ENCODE assay signal across 36 cellular contexts in genomic region chr22:50423956-50424355, GRCh38. TPM values are rescaled to one million over a fixed set of nuclear protein-coding genes. Genes with fewer than 3 reads are reported as not detected.
"Had no signal": no experiment of that assay in that cellular context is flagged by ENCODE, and none has a peak within 500 bp of the region (broad histone marks: within the 10 kb centered on the region; RNA-seq: fewer than 3 reads in every experiment).

No MANE protein-coding gene starts in this region.

- ATAC-seq: activated CD8-positive, alpha-beta memory T cell treated with anti-CD3 and anti-CD28 coated beads, Interleukin-2, amount 10 ng/mL, durations not matched to agents 7 days and 5 days; activated naive CD4-positive, alpha-beta T cell treated with anti-CD3 and anti-CD28 coated beads, Interleukin-2, amount 50 U/mL, for 72 hours; activated T-cell treated with anti-CD3 and anti-CD28 coated beads, Interleukin-2, amount 50 U/mL, for 72 hours; activated T-helper 17 cell treated with anti-CD3 and anti-CD28 coated beads, Interleukin-2, amount 50 U/mL, for 72 hours; body of pancreas; PC-3 had no signal

- H3K4me1 ChIP-seq: adrenal gland, body of pancreas, breast epithelium, Peyer's patch, SJCRH30 had no signal

- H3K27me3 ChIP-seq: adrenal gland, body of pancreas, breast epithelium, MG63, Peyer's patch, SJCRH30 had no signal

- H3K4me3 ChIP-seq: adrenal gland, body of pancreas, breast epithelium, MG63, Peyer's patch, SJCRH30, SK-N-MC had no signal

- H3K27ac ChIP-seq: adrenal gland, body of pancreas, breast epithelium, Peyer's patch, SJCRH30, SK-N-MC, WERI-Rb-1 had no signal

- DNase-seq: activated CD4-positive, alpha-beta memory T cell treated with anti-CD3 and anti-CD28 coated beads, Interleukin-2, amount 10 ng/mL, durations not matched to agents 7 days and 5 days; activated CD4-positive, alpha-beta T cell treated with anti-CD3 and anti-CD28 coated beads for 1 hour; activated CD4-positive, alpha-beta T cell treated with anti-CD3 and anti-CD28 coated beads for 48 hours; activated CD4-positive, CD25-positive, alpha-beta regulatory T cell; activated CD8-positive, alpha-beta memory T cell treated with anti-CD3 and anti-CD28 coated beads for 24 hours; activated CD8-positive, alpha-beta memory T cell treated with anti-CD3 and anti-CD28 coated beads, Interleukin-2, amount 10 ng/mL, durations not matched to agents 7 days and 5 days; activated effector memory CD4-positive, alpha-beta T cell treated with anti-CD3 and anti-CD28 coated beads, Interleukin-2, amount 50 U/mL, for 16 hours; activated naive CD4-positive, alpha-beta T cell; activated T-cell treated with anti-CD3 and anti-CD28 coated beads, Interleukin-2, amount 50 U/mL, for 1 hour; activated T-cell treated with anti-CD3 and anti-CD28 coated beads, Interleukin-2, amount 50 U/mL, for 72 hours; adrenal gland; body of pancreas; Kasumi-1; KG1; MG63; NCI-H1048; NCI-H1105 treated with DMSO at 0.1 percent for 48 hours; NCI-H1436; NCI-H1694; NCI-H1930; NCI-H2081 treated with DMSO at 0.1 percent for 48 hours; NCI-H345; NCI-H524 treated with DMSO at 0.1 percent for 48 hours; NCI-H748 treated with DMSO at 0.1 percent for 48 hours; NK-92 treated with Interleukin-12 subunit alpha and Interleukin-12 subunit beta, amount 100 ng/mL, for 24 hours; PC-3; Peyer's patch; RPMI8226; SHP77; SJCRH30; T1000; WERI-Rb-1 had no signal

- H3K9me3 ChIP-seq: adrenal gland, body of pancreas, breast epithelium, MG63, Peyer's patch, SJCRH30 had no signal

RNA-seq across cellular contexts. Expression of gene ADM2, which starts 57.4 kb away (rescaled TPM):
- total RNA-seq: SJCRH30 had no signal
